13 cellular contexts compared by ENCODE assay signal in genomic region chr1:12146343-12147112, GRCh38. TPM values are rescaled to one million over a fixed set of nuclear protein-coding genes. Genes with fewer than 3 reads are reported as not detected.
DNase-seq lines count a peak whose midpoint lies in the region; TF ChIP-seq lines count a peak whose summit lies in the region.
"Had no signal": no experiment of that assay in that cellular context is flagged by ENCODE, and none has a peak within 500 bp of the region (broad histone marks: within the 10 kb centered on the region; RNA-seq: fewer than 3 reads in every experiment).

No MANE protein-coding gene starts in this region.

- POLR2A ChIA-PET in CD4-positive, alpha-beta memory T cell (lab: Charles Lee; ENCODE audit: partially characterized antibody): interaction anchor here (1.8 to 50.6 kb wide), 3 partner anchors 8 to 64 kb away, joined by 4 to 1713 read pairs (median 1713); partner anchors contain the start of gene TNFRSF1B
- POLR2A ChIA-PET in A673 (lab: Charles Lee; ENCODE audit: low non-redundant PET): interaction anchor here (0.6 kb wide), 1 partner anchor 968 kb away, joined by 3 read pairs; no protein-coding TSS in a partner anchor

- H4K8ac ChIP-seq in trophoblast cell (ENCODE audit: low read depth, low read length): no peak overlapping the region

- peak overlapping the region; percentile 23 for H2BK12ac ChIP-seq in trophoblast cell (ENCODE audit: low read length)

- peak overlapping the region in 5 of 8 donors; percentile 56 to 83 (median 70) for H3K4me3 Mint-ChIP-seq in CD4-positive, alpha-beta memory T cell
- no peak overlapping the region for H3K4me3 Mint-ChIP-seq in HFFc6

- H3K14ac ChIP-seq in trophoblast cell (ENCODE audit: low read length): peak overlapping the region; percentile 30

- H3K4ac ChIP-seq in trophoblast cell (ENCODE audit: low read depth, low read length): peak overlapping the region; percentile 18

- peaks cover 56 to 90% (median 70%) of the 10 kb centered on the region in 4 donors for H3K4me1 Mint-ChIP-seq in CD4-positive, alpha-beta memory T cell
- H3K4me1 Mint-ChIP-seq in HFFc6 (ENCODE audit: low read depth): peaks cover 30% of the 10 kb centered on the region

- H3K27me3 ChIP-seq in CD4-positive, alpha-beta memory T cell (ENCODE audit: insufficient read depth, low read length): no peaks in the 10 kb centered on the region
- H3K27me3 ChIP-seq in esophagus (ENCODE audit: control insufficient read depth in 1 of 2, insufficient read depth in 2 of 2, low read length in 2 of 2) (no peaks in the 10 kb centered on the region), trophoblast cell (ENCODE audit: insufficient read depth, low read length) (no peaks in the 10 kb centered on the region), A673 (replicated peaks; ENCODE audit: insufficient read depth, low read depth, low read length, poor library complexity) (no peaks in the 10 kb centered on the region)

- no peak overlapping the region for H3K4me3 ChIP-seq in CD4-positive, alpha-beta memory T cell (ENCODE audit: low read length in 2 of 2)
- H3K4me3 ChIP-seq in esophagus (ENCODE audit: low read depth in 1 of 2, low read length in 2 of 2) (no peak overlapping the region), trophoblast cell (ENCODE audit: low read depth, low read length) (no peak overlapping the region), A673 (ENCODE audit: low read depth, low read length, poor library complexity, severe bottlenecking) (no peak overlapping the region)

- H4K12ac ChIP-seq in trophoblast cell (ENCODE audit: low read depth, low read length): no peak overlapping the region

- no peak overlapping the region for H3K9ac ChIP-seq in trophoblast cell (ENCODE audit: low read length)

- no peaks in the 10 kb centered on the region for H3K36me3 Mint-ChIP-seq in CD4-positive, alpha-beta memory T cell
- peaks cover 8% of the 10 kb centered on the region for H3K36me3 Mint-ChIP-seq in HFFc6 (ENCODE audit: low read depth)

- H3K36me3 ChIP-seq in CD4-positive, alpha-beta memory T cell (ENCODE audit: insufficient read depth, low read length): no peaks in the 10 kb centered on the region
- H3K36me3 ChIP-seq in KOPT-K1 (ENCODE audit: insufficient read depth, low read length) (peaks cover 6% of the 10 kb centered on the region; the same call in 1 of the 2 replicates), esophagus (ENCODE audit: control insufficient read depth in 2 of 2, insufficient read depth in 2 of 2, low read length in 1 of 2) (no peaks in the 10 kb centered on the region), trophoblast cell (ENCODE audit: control insufficient read depth in 1 of 2, insufficient read depth in 2 of 2, low read length in 2 of 2) (no peaks in the 10 kb centered on the region), A673 (ENCODE audit: insufficient read depth, low read length, poor library complexity, severe bottlenecking) (no peaks in the 10 kb centered on the region)

- H3K23ac ChIP-seq in trophoblast cell (ENCODE audit: low read length): no peak overlapping the region

- no peak for TF ChIP-seq CTCF in A673 (conservative IDR thresholded peaks at IDR 0.05; ENCODE audit: low read depth, low read length)
- TF ChIP-seq CTCF in HFFc6 (IDR thresholded peaks at IDR 0.05): no peak

- H3K18ac ChIP-seq in trophoblast cell (ENCODE audit: low read length): no peak overlapping the region

- H3K27ac ChIP-seq in CD4-positive, alpha-beta memory T cell (ENCODE audit: low read depth, low read length): no peak overlapping the region
- H3K27ac ChIP-seq in KOPT-K1 (ENCODE audit: low read depth, low read length, poor library complexity, severe bottlenecking): peak overlapping the region; percentile 29
- peak overlapping the region; percentile 25 to 38 for H3K27ac ChIP-seq in esophagus (ENCODE audit: low read depth in 2 of 2, low read length in 1 of 2)
- H3K27ac ChIP-seq in trophoblast cell (ENCODE audit: low read depth, low read length): peak overlapping the region; percentile 34
- no peak overlapping the region for H3K27ac ChIP-seq in A673 (ENCODE audit: low read depth, low read length, poor library complexity, severe bottlenecking)

- DNase-seq in CD4-positive, alpha-beta memory T cell: no peak
- DNase-seq in trophoblast cell: no peak
- DNase-seq in A673 (ENCODE audit: low spot score): no peak
- DNase-seq in HFFc6: no peak
- DNase-seq in NCI-H2107 treated with DMSO at 0.1 percent for 48 hours (lab: John Stamatoyannopoulos, UW; ENCODE audit: unreplicated experiment): no peak
- DNase-seq in NCI-H82 (lab: John Stamatoyannopoulos, UW): no peak
- DNase-seq: activated naive CD4-positive, alpha-beta T cell treated with anti-CD3 and anti-CD28 coated beads, Interleukin-2, amount 50 U/mL, for 16 hours; effector CD4-positive, alpha-beta T cell; NCI-H187; occipital lobe had no signal

- intact Hi-C loops in CD4-positive, alpha-beta memory T cell (cut with micrococcal nuclease): no loop called here
- intact Hi-C loops in A673 (cut with micrococcal nuclease; ENCODE audit: unreplicated experiment): no loop called here

- H3K27ac Mint-ChIP-seq in CD4-positive, alpha-beta memory T cell: peak overlapping the region; percentile 84 to 95 (median 92)
- no peak overlapping the region for H3K27ac Mint-ChIP-seq in HFFc6

- no TSS peak for BruUV-seq in A673 (replicated peaks; lab: Mats Ljungman, UMichigan)

- peak overlapping the region; percentile 34 for H4K91ac ChIP-seq in trophoblast cell (ENCODE audit: low read depth, low read length)

- H3K4me2 ChIP-seq in trophoblast cell (ENCODE audit: low read length): no peak overlapping the region

- peak overlapping the region; percentile 3 for H2BK5ac ChIP-seq in trophoblast cell (ENCODE audit: low read depth, low read length, poor library complexity)

- CTCF ChIA-PET in CD4-positive, alpha-beta memory T cell (lab: Charles Lee; ENCODE audit: partially characterized antibody): interaction anchor here (0.9 to 8.5 kb wide), 2 partner anchors 21 to 32 kb away, joined by 3 to 79 read pairs; no protein-coding TSS in a partner anchor
- CTCF ChIA-PET in A673 (lab: Charles Lee): interaction anchor here (0.7 kb wide), 1 partner anchor 52 kb away, joined by 5 read pairs; no protein-coding TSS in a partner anchor

- no peak overlapping the region for H2AFZ ChIP-seq in trophoblast cell (ENCODE audit: insufficient read depth, low read length, poor library complexity)

- peak overlapping the region; percentile 60 for H2AK5ac ChIP-seq in trophoblast cell (ENCODE audit: low read length)

- peaks cover 0 to 7% (median 0%) of the 10 kb centered on the region in 8 donors for H3K9me3 Mint-ChIP-seq in CD4-positive, alpha-beta memory T cell
- peaks cover 4% of the 10 kb centered on the region; the same call in 1 of the 2 replicates for H3K9me3 Mint-ChIP-seq in HFFc6

- no peaks in the 10 kb centered on the region for H3K27me3 Mint-ChIP-seq in CD4-positive, alpha-beta memory T cell
- H3K27me3 Mint-ChIP-seq in HFFc6 (ENCODE audit: insufficient read depth): no peaks in the 10 kb centered on the region; the same call in 1 of the 2 replicates

- no peaks in the 10 kb centered on the region for H3K9me3 ChIP-seq in CD4-positive, alpha-beta memory T cell (ENCODE audit: control insufficient read depth in 1 of 2, low read length in 2 of 2)
- H3K9me3 ChIP-seq in KOPT-K1 (ENCODE audit: insufficient read depth, low read length, poor library complexity, severe bottlenecking) (no peaks in the 10 kb centered on the region), esophagus (ENCODE audit: control insufficient read depth in 2 of 2, insufficient read depth in 1 of 2, low read depth in 1 of 2, low read length in 1 of 2) (peaks cover 0 to 4% of the 10 kb centered on the region in 2 donors), trophoblast cell (ENCODE audit: insufficient read depth, low read depth, low read length) (no peaks in the 10 kb centered on the region), A673 (ENCODE audit: low read depth, low read length, poor library complexity, severe bottlenecking) (no peaks in the 10 kb centered on the region)

- peaks cover 40% of the 10 kb centered on the region for H3K79me1 ChIP-seq in trophoblast cell (ENCODE audit: low read length)

- H2BK120ac ChIP-seq in trophoblast cell (ENCODE audit: insufficient read depth, low read length, poor library complexity): peak overlapping the region; percentile 65

- 76 to 78% methylated on average over 20 of the region's 20 CpGs for WGBS in esophagus, 2 donors
- WGBS in trophoblast cell (ENCODE audit: extremely low coverage, insufficient coverage, insufficient read length): no CpG with 5 or more reads among the region's 20 CpGs

- no peaks in the 10 kb centered on the region for H3K79me2 ChIP-seq in trophoblast cell (ENCODE audit: control insufficient read depth, insufficient read depth, low read length, poor library complexity)

- H3K4me1 ChIP-seq in CD4-positive, alpha-beta memory T cell (ENCODE audit: insufficient read depth, low read length): peaks cover 90% of the 10 kb centered on the region
- H3K4me1 ChIP-seq in esophagus (ENCODE audit: control insufficient read depth in 2 of 2, insufficient read depth in 2 of 2, low read length in 1 of 2): peaks cover 2 to 13% of the 10 kb centered on the region in 2 donors
- peaks cover 32 to 39% of the 10 kb centered on the region in 2 experiments for H3K4me1 ChIP-seq in trophoblast cell (ENCODE audit: control insufficient read depth in 1 of 2, insufficient read depth in 2 of 2, low read length in 2 of 2)
- no peaks in the 10 kb centered on the region for H3K4me1 ChIP-seq in A673 (ENCODE audit: insufficient read depth, low read length, poor library complexity, severe bottlenecking)

RNA-seq across cellular contexts. Expression of gene TNFRSF1B, which starts 20.3 kb away (rescaled TPM):
- 100 to 1,000 TPM; 111 TPM for total RNA-seq in CD4-positive, alpha-beta memory T cell
- 100 to 1,000 TPM; 150 to 201 TPM for polyA plus RNA-seq in CD4-positive, alpha-beta memory T cell
- polyA plus RNA-seq in esophagus: 1 to 10 TPM; 1.8 to 3.4 TPM
- polyA plus RNA-seq in trophoblast cell (2013): 239 and 247 TPM in 2 replicates
- total RNA-seq in A673 (2021): 0.09 TPM in 1 of 2 replicates, not detected in the other
- under 1 TPM; 0.14 to 0.66 (median 0.33) TPM for total RNA-seq in HFFc6 (2021; fragmentation: NEBNext Ultra II Directional; extraction: Animal tissue kit (Norgen Biotek cat#: 25700))
- total RNA-seq: OCI-LY7 had no signal

Comparison
In these comparisons a context has a peak if more than half of its experiments do, and no peak if none do; other contexts are left out.
1. H3K27ac ChIP-seq: peak in KOPT-K1 (single experiment), esophagus (2 of 2) and trophoblast cell (single experiment); none in CD4-positive, alpha-beta memory T cell (single experiment) and A673 (single experiment).
2. RNA of gene TNFRSF1B, which starts 20.3 kb away (total RNA-seq): 111 TPM in CD4-positive, alpha-beta memory T cell; 0.14 to 0.66 TPM in HFFc6 and 0.09 TPM in A673; every median in the first group is over 10 times any median in the second.